1 cellular context compared by ENCODE assay signal in the genomic region with DNA sequence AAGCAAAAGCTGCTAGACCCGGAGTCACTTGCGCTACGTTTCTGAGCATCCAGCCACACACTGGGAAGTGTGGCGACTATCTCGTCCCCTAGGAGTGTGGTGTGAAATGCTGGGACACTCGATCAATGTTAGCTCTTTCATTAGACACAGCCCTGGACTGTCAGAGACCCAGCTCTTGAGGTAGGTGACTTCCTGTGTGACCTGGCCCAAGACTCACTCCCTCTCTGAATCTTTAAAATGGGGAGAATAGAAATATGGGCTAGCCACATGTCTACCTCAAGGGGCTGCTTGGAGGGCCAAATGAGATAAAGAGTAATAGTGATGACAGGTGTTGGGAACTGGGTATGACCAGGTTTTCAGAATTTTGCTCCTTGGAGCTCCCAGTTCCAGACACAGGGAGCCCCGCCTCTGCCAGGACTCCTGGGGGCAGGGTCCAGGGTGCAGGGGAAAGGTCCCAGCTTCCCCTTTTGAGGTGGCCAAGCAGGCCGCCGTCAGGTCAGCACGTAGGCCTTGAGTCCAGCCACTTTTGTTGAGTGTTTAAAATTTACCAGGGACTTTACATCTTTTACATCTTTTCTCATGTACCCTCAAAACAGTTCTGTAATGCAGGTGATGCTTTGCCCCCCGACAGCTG.
TF ChIP-seq lines count a peak whose summit lies in the region.

No MANE protein-coding gene starts in this region.

TF ChIP-seq in H1, 55 proteins besides CTCF, POLR2A, EP300 and RAD21:
- TF ChIP-seq, protein P1, sequence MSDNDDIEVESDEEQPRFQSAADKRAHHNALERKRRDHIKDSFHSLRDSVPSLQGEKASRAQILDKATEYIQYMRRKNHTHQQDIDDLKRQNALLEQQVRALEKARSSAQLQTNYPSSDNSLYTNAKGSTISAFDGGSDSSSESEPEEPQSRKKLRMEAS (IDR thresholded peaks at IDR 0.05): no peak
